In genomic region chr6:134880487-134881190, GRCh38 we compare ENCODE assay signal across 18 cellular contexts.
DNase-seq lines count a peak whose midpoint lies in the region; ATAC-seq and TF ChIP-seq lines count a peak whose summit lies in the region.
"Had no signal": no experiment of that assay in that cellular context is flagged by ENCODE, and none has a peak within 500 bp of the region (broad histone marks: within the 10 kb centered on the region; RNA-seq: fewer than 3 reads in every experiment).

No MANE protein-coding gene starts in this region.

- no peak for ATAC-seq in HG03521 (IDR thresholded peaks at IDR 0.05; ENCODE audit: unreplicated experiment)
- ATAC-seq: activated CD4-positive, CD25-positive, alpha-beta regulatory T cell treated with anti-CD3 and anti-CD28 coated beads, Interleukin-2, amount 50 U/mL, for 24 hours had no signal

- H3K9me3 ChIP-seq in HEK293 (ENCODE audit: control insufficient read depth, insufficient read depth, low read depth, low read length) (no peaks in the 10 kb centered on the region), parathyroid adenoma (ENCODE audit: control insufficient read depth, low read length) (no peaks in the 10 kb centered on the region)

- H3K4me1 ChIP-seq in HEK293 (ENCODE audit: control insufficient read depth, insufficient read depth, low read length) (no peaks in the 10 kb centered on the region), parathyroid adenoma (peaks cover 14% of the 10 kb centered on the region)
- H3K4me1 ChIP-seq: BLaER1, neural progenitor cell had no signal

- POLR2A ChIA-PET in HEK293 (lab: Yijun Ruan, JAX): no interaction called here
- POLR2A ChIA-PET in RWPE1 (lab: Yijun Ruan, JAX; ENCODE audit: low non-redundant PET): no interaction called here

- H3K27ac ChIP-seq in HEK293 (ENCODE audit: extremely low read depth, low read depth, low read length) (no peak overlapping the region), parathyroid adenoma (no peak overlapping the region), RWPE1 (no peak overlapping the region)
- H3K27ac ChIP-seq: BLaER1, cardiac muscle cell, neural progenitor cell had no signal

- DNase-seq in AG20443 (ENCODE audit: low spot score) (peak; percentile 41), cerebellar cortex (ENCODE audit: low spot score) (peak; percentile 51), RWPE1 (ENCODE audit: low spot score) (no peak), GM10266 (ENCODE audit: extremely low spot score) (no peak)
- DNase-seq: activated effector memory CD4-positive, alpha-beta T cell treated with Interleukin-2 at 50 U/mL for 16 hours; effector CD4-positive, alpha-beta T cell; H9; hippocampal formation; midbrain; NK-92 treated with Interleukin-12 subunit alpha and Interleukin-12 subunit beta, amount 100 ng/mL, for 24 hours; Right ventricle myocardium superior had no signal

- H3K36me3 ChIP-seq in HEK293 (ENCODE audit: control insufficient read depth in 2 of 2, insufficient read depth in 1 of 2, low read length in 2 of 2): no peaks in the 10 kb centered on the region
- H3K36me3 ChIP-seq in parathyroid adenoma (ENCODE audit: control insufficient read depth, insufficient read depth, low read length): no peaks in the 10 kb centered on the region
- H3K36me3 ChIP-seq: BLaER1, cardiac muscle cell, neural progenitor cell had no signal

- H3K9ac ChIP-seq in parathyroid adenoma: no peak overlapping the region
- H3K9ac ChIP-seq: BLaER1, neural progenitor cell had no signal

- no peak overlapping the region for H3K4me3 ChIP-seq in HEK293 (ENCODE audit: low read depth, low read length)
- no peak overlapping the region for H3K4me3 ChIP-seq in parathyroid adenoma (ENCODE audit: low read depth, low read length)
- H3K4me3 ChIP-seq: BLaER1, cardiac muscle cell, neural progenitor cell had no signal

- no peak overlapping the region for H3K4me2 ChIP-seq in parathyroid adenoma (ENCODE audit: low read length)
- H3K4me2 ChIP-seq: BLaER1, neural progenitor cell had no signal

- no peaks in the 10 kb centered on the region for H3K79me2 ChIP-seq in parathyroid adenoma

- no peaks in the 10 kb centered on the region for H3K27me3 ChIP-seq in parathyroid adenoma (ENCODE audit: control insufficient read depth, insufficient read depth, low read length)
- H3K27me3 ChIP-seq: BLaER1, cardiac muscle cell, neural progenitor cell had no signal

- CTCF ChIA-PET in HEK293 (lab: Yijun Ruan, JAX) (interaction anchor here (1.2 to 4.3 kb wide), 7 partner anchors 16 to 756 kb away, joined by 3 to 48 read pairs (median 5); no protein-coding TSS in a partner anchor), RWPE1 (lab: Yijun Ruan, JAX) (interaction anchor here (0.7 kb wide), 1 partner anchor 1137 kb away, joined by 4 read pairs; no protein-coding TSS in a partner anchor)

- TF ChIP-seq CTCF in HEK293 (tag by site-specific recombination; IDR thresholded peaks at IDR 0.05) (no peak), parathyroid adenoma (IDR thresholded peaks at IDR 0.05) (no peak), RWPE1 (conservative IDR thresholded peaks at IDR 0.05; ENCODE audit: low read depth) (no peak), GM10266 (IDR thresholded peaks at IDR 0.05; ENCODE audit: control insufficient read depth, insufficient read depth, low read depth, missing control alignments) (no peak)

- H2AFZ ChIP-seq in parathyroid adenoma: peak overlapping the region; percentile 5
- H2AFZ ChIP-seq: neural progenitor cell had no signal

TF ChIP-seq in HEK293, 187 proteins besides CTCF, POLR2A, EP300 and RAD21:
- TF ChIP-seq ZNF23 (tag by site-specific recombination; IDR thresholded peaks at IDR 0.05; ENCODE audit: borderline replicate concordance) (no peak), ZNF366 (tag by site-specific recombination; conservative IDR thresholded peaks at IDR 0.05) (peak; percentile 64)

Comparison
In these comparisons a context has a peak if more than half of its experiments do, and no peak if none do; other contexts are left out.
1. DNase-seq: peak in AG20443 (single experiment) and cerebellar cortex (single experiment); none in RWPE1 (single experiment) and GM10266 (single experiment).